Comparison of ENCODE assay signal across 10 cellular contexts in genomic region chr17:40067710-40068109, GRCh38. TPM values are rescaled to one million over a fixed set of nuclear protein-coding genes. Genes with fewer than 3 reads are reported as not detected.
DNase-seq lines count a peak whose midpoint lies in the region; ATAC-seq and TF ChIP-seq lines count a peak whose summit lies in the region.
"Had no signal": no experiment of that assay in that cellular context is flagged by ENCODE, and none has a peak within 500 bp of the region (broad histone marks: within the 10 kb centered on the region; RNA-seq: fewer than 3 reads in every experiment).

No MANE protein-coding gene starts in this region.

- CTCF ChIA-PET in SK-N-SH (lab: Yijun Ruan, JAX) = interaction anchor here (1.7 to 12.8 kb wide), 3 partner anchors 6 to 53 kb away, joined by 4 to 160 read pairs (median 100); no protein-coding TSS in a partner anchor

- peaks cover 61 to 76% of the 10 kb centered on the region in 2 experiments for H3K4me1 ChIP-seq in SK-N-SH (ENCODE audit: control insufficient read depth in 1 of 2, insufficient read depth in 2 of 2, low read depth in 1 of 2, low read length in 1 of 2)
- peaks cover 86% of the 10 kb centered on the region for H3K4me1 ChIP-seq in lower lobe of right lung

- peaks cover 60% of the 10 kb centered on the region; the same call in 1 of the 2 replicates for H3K79me2 ChIP-seq in SK-N-SH (ENCODE audit: insufficient read depth)

- H3K9me3 ChIP-seq in SK-N-SH (no peaks in the 10 kb centered on the region), lower lobe of right lung (no peaks in the 10 kb centered on the region)

- no peak for TF ChIP-seq RAD21 in SK-N-SH (IDR thresholded peaks at IDR 0.05; ENCODE audit: low read length)

- 99% methylated on average over 7 of the region's 7 CpGs for WGBS in SK-N-SH (ENCODE audit: low lambda C conversion rate)

- TF ChIP-seq EP300 in SK-N-SH (IDR thresholded peaks at IDR 0.05; ENCODE audit: borderline replicate concordance in 1 of 2, low read depth in 1 of 2, low read length in 1 of 2) = no peak

- no peaks in the 10 kb centered on the region for H3K9me3 Mint-ChIP-seq in activated naive CD8-positive, alpha-beta T cell (ENCODE audit: low read depth)
- H3K9me3 Mint-ChIP-seq in stimulated activated naive CD8-positive, alpha-beta T cell treated with anti-CD3 and anti-CD28 coated beads, Interleukin-15, amount 100 ng/mL, for 72 hours = no peaks in the 10 kb centered on the region

- H3K4me1 Mint-ChIP-seq in activated naive CD8-positive, alpha-beta T cell (ENCODE audit: low read depth) = peaks cover 74% of the 10 kb centered on the region
- H3K4me1 Mint-ChIP-seq in stimulated activated naive CD8-positive, alpha-beta T cell treated with anti-CD3 and anti-CD28 coated beads, Interleukin-15, amount 100 ng/mL, for 72 hours = peaks cover 93% of the 10 kb centered on the region

- H3K36me3 ChIP-seq in SK-N-SH (replicated peaks in 1 of 2; ENCODE audit: control insufficient read depth in 1 of 2, insufficient read depth in 2 of 2, low read length in 1 of 2) = no peaks in the 10 kb centered on the region
- H3K36me3 ChIP-seq in lower lobe of right lung = no peaks in the 10 kb centered on the region

- H3K36me3 Mint-ChIP-seq in activated naive CD8-positive, alpha-beta T cell = no peaks in the 10 kb centered on the region

- H3K27ac Mint-ChIP-seq in activated naive CD8-positive, alpha-beta T cell = peak overlapping the region; percentile 93
- H3K27ac Mint-ChIP-seq in stimulated activated naive CD8-positive, alpha-beta T cell treated with anti-CD3 and anti-CD28 coated beads, Interleukin-15, amount 100 ng/mL, for 72 hours = peak overlapping the region in 1 of 2 donors; percentile 38

- peaks cover 13% of the 10 kb centered on the region for H3F3A ChIP-seq in SK-N-SH (replicated peaks; ENCODE audit: insufficient read depth)

- H3K4me3 Mint-ChIP-seq in activated naive CD8-positive, alpha-beta T cell = peak overlapping the region; percentile 87
- peak overlapping the region; percentile 75 to 81 for H3K4me3 Mint-ChIP-seq in stimulated activated naive CD8-positive, alpha-beta T cell treated with anti-CD3 and anti-CD28 coated beads, Interleukin-15, amount 100 ng/mL, for 72 hours

- no peak for DNase-seq in SK-N-SH
- no peak for DNase-seq in lower lobe of right lung
- DNase-seq in stimulated activated naive CD8-positive, alpha-beta T cell treated with anti-CD3 and anti-CD28 coated beads, Interleukin-15, amount 100 ng/mL, for 72 hours = no peak
- no peak for DNase-seq in NCI-H187 (lab: John Stamatoyannopoulos, UW)
- no peak for DNase-seq in NCI-H2107 treated with DMSO at 0.1 percent for 48 hours (lab: John Stamatoyannopoulos, UW; ENCODE audit: unreplicated experiment)

- TF ChIP-seq CTCF in SK-N-SH (IDR thresholded peaks at IDR 0.05) (no peak), lower lobe of right lung (IDR thresholded peaks at IDR 0.05) (no peak)

- ATAC-seq in SK-N-SH treated with all-trans-retinoic acid at 6 μM for 48 hours (no peak), lower lobe of right lung (no peak), HG03442 (IDR thresholded peaks at IDR 0.05; ENCODE audit: unreplicated experiment) (no peak)
- ATAC-seq in stimulated activated naive CD8-positive, alpha-beta T cell treated with anti-CD3 and anti-CD28 coated beads, Interleukin-15, amount 100 ng/mL, for 72 hours = no peak

- no peaks in the 10 kb centered on the region for H3K9me2 ChIP-seq in SK-N-SH

- POLR2A ChIA-PET in SK-N-SH (lab: Yijun Ruan, JAX) = interaction anchor here (1.8 kb wide), 1 partner anchor 46 kb away, joined by 7 read pairs; no protein-coding TSS in a partner anchor

- intact Hi-C loops in lower lobe of right lung (cut with DNase I) = no loop called here

- no peak overlapping the region for H3K4me3 ChIP-seq in SK-N-SH (ENCODE audit: low read depth in 2 of 2, low read length in 1 of 2)
- no peak overlapping the region for H3K4me3 ChIP-seq in lower lobe of right lung

- peak overlapping the region; percentile 81 for H3K4me2 ChIP-seq in SK-N-SH

- no peaks in the 10 kb centered on the region for H3K27me3 ChIP-seq in SK-N-SH (ENCODE audit: insufficient read depth)
- no peaks in the 10 kb centered on the region for H3K27me3 ChIP-seq in lower lobe of right lung (ENCODE audit: low read depth)

- H2AFZ ChIP-seq in SK-N-SH (ENCODE audit: low read depth) = no peak overlapping the region

- 0 out of 2 replicates have a peak, but pooled peaks cover 3% of the 10 kb centered on the region for H4K20me1 ChIP-seq in SK-N-SH (ENCODE audit: insufficient read depth)

- no peak overlapping the region for H3K9ac ChIP-seq in SK-N-SH

- no peaks in the 10 kb centered on the region for H3K27me3 Mint-ChIP-seq in activated naive CD8-positive, alpha-beta T cell
- no peaks in the 10 kb centered on the region for H3K27me3 Mint-ChIP-seq in stimulated activated naive CD8-positive, alpha-beta T cell treated with anti-CD3 and anti-CD28 coated beads, Interleukin-15, amount 100 ng/mL, for 72 hours

- H3K27ac ChIP-seq in SK-N-SH (ENCODE audit: low read depth in 2 of 2, low read length in 1 of 2) (peak overlapping the region in 1 of 2 experiments; percentile 72; a peak in 1 of 4 replicates), lower lobe of right lung (peak overlapping the region; percentile 70)

TF ChIP-seq in SK-N-SH, 30 proteins besides CTCF, POLR2A, EP300 and RAD21 (continues in another document):
- TF ChIP-seq FOSL2 (IDR thresholded peaks at IDR 0.05; ENCODE audit: borderline replicate concordance, low read depth) (no peak), SMC3 (IDR thresholded peaks at IDR 0.05; ENCODE audit: low read depth, low read length) (no peak), USF2 (IDR thresholded peaks at IDR 0.05; ENCODE audit: borderline replicate concordance, low read depth, low read length) (no peak), MEF2A (IDR thresholded peaks at IDR 0.05; ENCODE audit: borderline replicate concordance, low read depth) (no peak), RCOR1 (IDR thresholded peaks at IDR 0.05; ENCODE audit: low read length) (no peak), YY1 (IDR thresholded peaks at IDR 0.05; ENCODE audit: low read depth) (no peak), NFIC (IDR thresholded peaks at IDR 0.05; ENCODE audit: borderline replicate concordance) (no peak), SIN3A (IDR thresholded peaks at IDR 0.05; ENCODE audit: borderline replicate concordance, low read depth, low read length) (no peak), ELF1 (IDR thresholded peaks at IDR 0.05) (no peak), JUND (IDR thresholded peaks at IDR 0.05) (no peak)

TF ChIP-seq in SK-N-SH treated with all-trans-retinoic acid at 6 μM for 48 hours, 23 proteins besides CTCF, POLR2A, EP300 and RAD21 (continues in another document):
- TF ChIP-seq CREB5 (CRISPR knock-in tag; IDR thresholded peaks at IDR 0.05; ENCODE audit: low read depth) (no peak), POU6F1 (CRISPR knock-in tag; IDR thresholded peaks at IDR 0.05; ENCODE audit: borderline replicate concordance, low read depth) (no peak), ZFP30 (CRISPR knock-in tag; IDR thresholded peaks at IDR 0.05) (no peak)

RNA-seq across cellular contexts. Expression of gene THRA, which starts 4.9 kb away (rescaled TPM):
- polyA plus RNA-seq in SK-N-SH (2012; rRNA removed) = 20.1 and 23.1 TPM in 2 replicates
- polyA plus RNA-seq in SK-N-SH (2012; cell fraction: cytosol; rRNA removed) = 13.0 and 18.1 TPM in 2 replicates
- 13.7 and 14.4 TPM in 2 replicates for polyA plus RNA-seq in SK-N-SH (2012; cell fraction: nucleus; rRNA removed)
- 50.1 TPM for total RNA-seq in lower lobe of right lung

RNA-seq across cellular contexts. Expression of gene MED24, which starts 13.5 kb away (rescaled TPM):
- polyA plus RNA-seq in SK-N-SH (2012; rRNA removed) = 62.8 and 64.5 TPM in 2 replicates
- 32.9 and 39.9 TPM in 2 replicates for polyA plus RNA-seq in SK-N-SH (2012; cell fraction: cytosol; rRNA removed)
- 178 and 231 TPM in 2 replicates for polyA plus RNA-seq in SK-N-SH (2012; cell fraction: nucleus; rRNA removed)
- 59.6 TPM for total RNA-seq in lower lobe of right lung

RNA-seq across cellular contexts. Expression of gene NR1D1, which starts 32.7 kb away (rescaled TPM):
- polyA plus RNA-seq in SK-N-SH (2012; rRNA removed) = 2.1 and 6.5 TPM in 2 replicates
- polyA plus RNA-seq in SK-N-SH (2012; cell fraction: cytosol; rRNA removed) = 3.9 and 6.0 TPM in 2 replicates
- polyA plus RNA-seq in SK-N-SH (2012; cell fraction: nucleus; rRNA removed) = 16.9 and 17.9 TPM in 2 replicates
- total RNA-seq in lower lobe of right lung = 20.1 TPM

RNA-seq across cellular contexts. Expression of gene CSF3, which starts 52.5 kb away (rescaled TPM):
- not detected in 2 replicates for polyA plus RNA-seq in SK-N-SH (2012; rRNA removed)
- polyA plus RNA-seq in SK-N-SH (2012; cell fraction: cytosol; rRNA removed) = 0.03 TPM in 1 of 2 replicates, not detected in the other
- polyA plus RNA-seq in SK-N-SH (2012; cell fraction: nucleus; rRNA removed) = not detected in 2 replicates
- 1.9 TPM for total RNA-seq in lower lobe of right lung
- total RNA-seq: fibroblast of lung, lung microvascular endothelial cell had no signal
- polyA plus RNA-seq: fibroblast of lung had no signal

RNA-seq across cellular contexts. Expression of gene MSL1, which starts 54.1 kb away (rescaled TPM):
- polyA plus RNA-seq in SK-N-SH (2012; rRNA removed) = 30.2 and 39.8 TPM in 2 replicates
- polyA plus RNA-seq in SK-N-SH (2012; cell fraction: cytosol; rRNA removed) = 32.5 and 37.5 TPM in 2 replicates
- polyA plus RNA-seq in SK-N-SH (2012; cell fraction: nucleus; rRNA removed) = 55.2 and 97.3 TPM in 2 replicates
- 97.7 TPM for total RNA-seq in lower lobe of right lung
